ENCODE assay signal across 18 cellular contexts in the genomic region with DNA sequence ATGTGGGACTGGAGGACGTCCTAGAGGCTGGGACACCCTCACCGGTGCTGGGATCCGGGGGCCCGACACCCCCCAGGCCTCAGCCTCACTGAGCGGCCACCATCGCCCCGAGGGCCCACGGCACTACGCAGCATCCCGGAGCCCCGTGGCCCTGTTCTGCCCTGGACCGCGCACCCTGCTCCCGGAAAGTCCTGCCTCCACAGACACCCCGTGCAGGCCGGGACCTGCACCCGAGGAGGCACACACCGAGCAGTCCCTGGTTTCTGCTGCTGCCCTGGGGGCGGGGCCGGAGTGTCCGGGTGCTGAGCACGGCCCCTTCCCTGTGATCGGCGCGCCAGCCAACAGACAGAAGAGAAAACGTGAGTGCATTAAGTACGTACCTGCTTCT. TPM values are rescaled to one million over a fixed set of nuclear protein-coding genes. Genes with fewer than 3 reads are reported as not detected.
DNase-seq lines count a peak whose midpoint lies in the region; ATAC-seq and TF ChIP-seq lines count a peak whose summit lies in the region.
"Had no signal": no experiment of that assay in that cellular context is flagged by ENCODE, and none has a peak within 500 bp of the region (broad histone marks: within the 10 kb centered on the region; RNA-seq: fewer than 3 reads in every experiment).

No MANE protein-coding gene starts in this region.

- H2BK15ac ChIP-seq in neuronal stem cell (ENCODE audit: low read length): peak overlapping the region; percentile 96

- TF ChIP-seq CTCF in left ventricle myocardium inferior (IDR thresholded peaks at IDR 0.05; ENCODE audit: borderline replicate concordance): no peak
- no peak for TF ChIP-seq CTCF in upper lobe of right lung (IDR thresholded peaks at IDR 0.05)

- no peak overlapping the region for H2BK12ac ChIP-seq in neuronal stem cell (ENCODE audit: low read length)

- H4K8ac ChIP-seq in neuronal stem cell (ENCODE audit: low read depth, low read length): peak overlapping the region; percentile 43

- no peak overlapping the region for H3K9ac ChIP-seq in neuronal stem cell (ENCODE audit: low read depth, low read length, poor library complexity)

- no peak overlapping the region for H4K91ac ChIP-seq in neuronal stem cell (ENCODE audit: low read depth, low read length, poor library complexity)

- H3K4me1 ChIP-seq in left ventricle myocardium inferior (no peaks in the 10 kb centered on the region), neuronal stem cell (ENCODE audit: control insufficient read depth in 2 of 2, insufficient read depth in 1 of 2, low read depth in 1 of 2, low read length in 2 of 2) (peaks cover 8 to 24% of the 10 kb centered on the region in 2 donors), upper lobe of right lung (peaks cover 7% of the 10 kb centered on the region)

- peak; percentile 63 for DNase-seq in cardiac septum (ENCODE audit: low spot score)
- no peak for DNase-seq in left cardiac atrium
- DNase-seq in left ventricle myocardium inferior: peak; percentile 6
- DNase-seq in neuronal stem cell (ENCODE audit: low spot score): no peak
- DNase-seq in upper lobe of right lung: peak; percentile 61
- DNase-seq in HK-2 (ENCODE audit: unreplicated experiment): no peak
- DNase-seq: COR-L47, DMS153, NCI-H1092 treated with DMSO at 0.1 percent for 48 hours, NCI-H2081 treated with DMSO at 0.1 percent for 48 hours, NCI-H510A treated with DMSO at 0.1 percent for 48 hours, SHP77 had no signal

- peak overlapping the region; percentile 98 for H2AK5ac ChIP-seq in neuronal stem cell (ENCODE audit: low read depth, low read length)

- H2AFZ ChIP-seq in neuronal stem cell (ENCODE audit: low read length): no peak overlapping the region

- H2BK5ac ChIP-seq in neuronal stem cell (ENCODE audit: low read length): peak overlapping the region; percentile 24

- H3K36me3 ChIP-seq in left ventricle myocardium inferior (no peaks in the 10 kb centered on the region), neuronal stem cell (replicated peaks in 1 of 2; ENCODE audit: control insufficient read depth in 2 of 2, insufficient read depth in 2 of 2, low read length in 2 of 2) (no peaks in the 10 kb centered on the region), upper lobe of right lung (no peaks in the 10 kb centered on the region)

- peak overlapping the region; percentile 55 for H3K23ac ChIP-seq in neuronal stem cell (ENCODE audit: low read depth, low read length, poor library complexity)

- H3K79me1 ChIP-seq in neuronal stem cell (ENCODE audit: low read depth, low read length): no peaks in the 10 kb centered on the region

- WGBS in neuronal stem cell (ENCODE audit: extremely low coverage in 2 of 2, insufficient read length in 2 of 2, insufficient replicate concordance in 1 of 2), 2 donors: no CpG with 5 or more reads among the region's 27 CpGs

- no peak overlapping the region for H3K4ac ChIP-seq in neuronal stem cell (ENCODE audit: low read length)

- ATAC-seq in left cardiac atrium: no peak
- peak; percentile 39 for ATAC-seq in upper lobe of right lung
- ATAC-seq in GM19395 (IDR thresholded peaks at IDR 0.05; ENCODE audit: unreplicated experiment): no peak
- no peak for ATAC-seq in GM21786 (IDR thresholded peaks at IDR 0.05; ENCODE audit: unreplicated experiment)
- ATAC-seq: Panc1 had no signal

- H3K4me3 ChIP-seq in left ventricle myocardium inferior (no peak overlapping the region), neuronal stem cell (ENCODE audit: low read length in 2 of 2) (no peak overlapping the region), upper lobe of right lung (no peak overlapping the region)

- H3K9me3 ChIP-seq in left ventricle myocardium inferior (replicated peaks): peaks cover 2% of the 10 kb centered on the region
- H3K9me3 ChIP-seq in neuronal stem cell (replicated peaks in 1 of 2; ENCODE audit: control insufficient read depth in 2 of 2, insufficient read depth in 1 of 2, low read depth in 1 of 2, low read length in 2 of 2): no peaks in the 10 kb centered on the region
- H3K9me3 ChIP-seq in upper lobe of right lung: no peaks in the 10 kb centered on the region

- no peak overlapping the region for H3K18ac ChIP-seq in neuronal stem cell (ENCODE audit: low read length)

- no peak overlapping the region for H3K4me2 ChIP-seq in neuronal stem cell (ENCODE audit: insufficient read depth, low read length, poor library complexity, severe bottlenecking)

- H3K27me3 ChIP-seq in left ventricle myocardium inferior (ENCODE audit: low read depth): peaks cover 74% of the 10 kb centered on the region
- peaks cover 0 to 15% (median 0%) of the 10 kb centered on the region in 3 experiments for H3K27me3 ChIP-seq in neuronal stem cell (ENCODE audit: control insufficient read depth in 3 of 3, insufficient read depth in 3 of 3, low read depth in 1 of 3, low read length in 3 of 3)
- H3K27me3 ChIP-seq in upper lobe of right lung: peaks cover 37% of the 10 kb centered on the region

- H3K27ac ChIP-seq in left ventricle myocardium inferior (replicated peaks): no peak overlapping the region
- H3K27ac ChIP-seq in neuronal stem cell (replicated peaks; ENCODE audit: low read length): no peak overlapping the region
- H3K27ac ChIP-seq in upper lobe of right lung: no peak overlapping the region

- peak overlapping the region; percentile 75 for H3K14ac ChIP-seq in neuronal stem cell (ENCODE audit: low read length)

- intact Hi-C loops in cardiac septum (cut with DNase I) (loop anchor here (10.0 kb wide), 1 partner anchor 113 kb away; no protein-coding TSS in a partner anchor), left cardiac atrium (cut with DNase I) (no loop called here), left ventricle myocardium inferior (cut with micrococcal nuclease) (no loop called here), upper lobe of right lung (cut with DNase I) (no loop called here)

- no peak overlapping the region for H2BK120ac ChIP-seq in neuronal stem cell (ENCODE audit: low read depth, low read length)

RNA-seq across cellular contexts. Expression of a gene that starts 18.1 kb away (rescaled TPM):
- total RNA-seq in cardiac septum: 0.05 TPM
- under 1 TPM; 0.34 to 0.50 TPM for total RNA-seq in left cardiac atrium
- total RNA-seq in left ventricle myocardium inferior: 0.11 TPM
- polyA plus RNA-seq in neuronal stem cell (2013, experiment 1 of 2): 6.4 TPM
- 6.1 TPM for polyA plus RNA-seq in neuronal stem cell (2013, experiment 2 of 2)
- total RNA-seq in upper lobe of right lung: 14.3 TPM
- total RNA-seq: A673 had no signal

RNA-seq across cellular contexts. Expression of a gene that starts 54.2 kb away (rescaled TPM):
- 0.19 TPM for total RNA-seq in cardiac septum
- total RNA-seq in left cardiac atrium: under 1 TPM in 1 of 2 donors, not detected in 1; 0.10 TPM
- total RNA-seq in left ventricle myocardium inferior: not detected
- polyA plus RNA-seq in neuronal stem cell (2013, experiment 1 of 2): 0.08 TPM
- polyA plus RNA-seq in neuronal stem cell (2013, experiment 2 of 2): 0.07 TPM
- not detected for total RNA-seq in upper lobe of right lung
- total RNA-seq: H4, MCF 10A had no signal

Comparison
In these comparisons a context has a peak if more than half of its experiments do, and no peak if none do; other contexts are left out.
1. DNase-seq: peak in cardiac septum (single experiment), left ventricle myocardium inferior (single experiment) and upper lobe of right lung (single experiment); none in left cardiac atrium (single experiment), neuronal stem cell (single experiment) and HK-2 (single experiment).
2. RNA of a gene that starts 18.1 kb away (total RNA-seq): 14.3 TPM in upper lobe of right lung (single experiment); 0.34 to 0.50 TPM in left cardiac atrium, 0.11 TPM in left ventricle myocardium inferior (single experiment) and 0.05 TPM in cardiac septum (single experiment); every median in the first group is over 10 times any median in the second.